10 cellular contexts compared by ENCODE assay signal in the genomic region with DNA sequence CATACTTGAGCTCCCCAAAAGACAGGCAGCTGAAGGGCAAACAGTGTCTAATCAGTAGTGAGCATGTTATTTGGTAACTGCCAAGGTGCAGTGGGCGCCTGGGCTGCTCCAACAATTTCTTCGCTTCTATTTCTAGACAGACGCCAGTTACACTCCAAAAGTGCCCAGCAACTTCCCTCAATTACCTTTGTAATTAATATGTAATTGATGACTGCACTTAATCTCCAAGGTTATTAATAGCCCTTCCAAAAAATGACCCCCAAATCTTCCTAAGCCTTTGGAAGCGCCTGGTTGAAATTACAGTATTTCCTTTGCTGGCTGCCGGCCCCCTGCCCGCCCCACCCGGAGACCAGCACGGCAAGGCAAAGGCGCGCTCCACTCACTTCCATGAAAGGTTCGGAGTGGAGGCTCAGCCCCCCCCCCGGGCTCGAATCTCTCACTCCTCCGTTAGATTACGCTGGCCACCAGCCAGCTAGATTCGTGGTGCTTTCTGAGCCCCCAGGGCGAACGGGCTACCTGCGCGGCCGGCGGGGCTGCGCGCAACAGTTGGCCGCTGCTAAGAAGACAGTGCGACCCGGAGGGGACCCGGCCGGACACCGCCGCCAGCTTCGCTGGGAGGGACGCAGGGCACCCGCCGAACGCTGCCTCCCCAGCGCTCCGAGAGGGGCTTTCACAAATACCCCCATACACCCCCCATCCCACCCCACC. TPM values are rescaled to one million over a fixed set of nuclear protein-coding genes. Genes with fewer than 3 reads are reported as not detected.
DNase-seq lines count a peak whose midpoint lies in the region; ATAC-seq, FAIRE-seq and TF ChIP-seq lines count a peak whose summit lies in the region.
"Had no signal": no experiment of that assay in that cellular context is flagged by ENCODE, and none has a peak within 500 bp of the region (broad histone marks: within the 10 kb centered on the region; RNA-seq: fewer than 3 reads in every experiment).

No MANE protein-coding gene starts in this region.

- TF ChIP-seq CTCF in chondrocyte (IDR thresholded peaks at IDR 0.05) (no peak), lower leg skin (IDR thresholded peaks at IDR 0.05) (no peak), smooth muscle cell (IDR thresholded peaks at IDR 0.05; ENCODE audit: borderline replicate concordance, insufficient read depth, poor library complexity, severe bottlenecking) (no peak)

- ATAC-seq in GM19324 (IDR thresholded peaks at IDR 0.05; ENCODE audit: low FRiP score, unreplicated experiment): no peak

- no peak for FAIRE-seq in urothelium cell line (lab: Jason Lieb, UNC)

- H3K36me3 ChIP-seq in HUES6 (ENCODE audit: control insufficient read depth, insufficient read depth, low read length): peaks cover 43% of the 10 kb centered on the region
- no peaks in the 10 kb centered on the region for H3K36me3 ChIP-seq in smooth muscle cell (ENCODE audit: low read depth)

- H3K27me3 Mint-ChIP-seq in chondrocyte (ENCODE audit: low read depth): no peaks in the 10 kb centered on the region

- intact Hi-C loops in lower leg skin (cut with DNase I; ENCODE audit: low total_unique reads): no loop called here

- H3K9me3 Mint-ChIP-seq in chondrocyte (ENCODE audit: low read depth): no peaks in the 10 kb centered on the region
- H3K9me3 Mint-ChIP-seq: activated CD4-positive, alpha-beta memory T cell treated with anti-CD3 and anti-CD28 coated beads for 36 hours had no signal

- peak overlapping the region; percentile 82 for H3K4me2 ChIP-seq in smooth muscle cell

- peaks cover 9% of the 10 kb centered on the region for H4K20me1 ChIP-seq in smooth muscle cell (ENCODE audit: low read depth)

- H3K4me1 ChIP-seq in HUES6 (ENCODE audit: control insufficient read depth, insufficient read depth, low read length) (peaks cover 44% of the 10 kb centered on the region), smooth muscle cell (ENCODE audit: low read depth) (no peaks in the 10 kb centered on the region)

- H3K9ac ChIP-seq in HUES6 (ENCODE audit: low read length) (peak overlapping the region; percentile 97), smooth muscle cell (ENCODE audit: low read depth) (no peak overlapping the region)

- H3K4me3 ChIP-seq in HUES6 (ENCODE audit: low read depth, low read length) (peak overlapping the region; percentile 98), lower leg skin (ENCODE audit: low read depth, poor library complexity, severe bottlenecking) (peak overlapping the region; percentile 6), smooth muscle cell (peak overlapping the region; percentile 56)

- no peak for TF ChIP-seq POLR2A in lower leg skin (IDR thresholded peaks at IDR 0.05)

- H2AFZ ChIP-seq in smooth muscle cell (ENCODE audit: low read depth): no peak overlapping the region

- H3K79me2 ChIP-seq in smooth muscle cell (ENCODE audit: low read depth): peaks cover 15% of the 10 kb centered on the region

- no peaks in the 10 kb centered on the region for H3F3A ChIP-seq in smooth muscle cell (ENCODE audit: low read depth)

- H3K27ac Mint-ChIP-seq in chondrocyte (ENCODE audit: unreplicated experiment): peak overlapping the region; percentile 88
- H3K27ac Mint-ChIP-seq: activated CD4-positive, alpha-beta memory T cell treated with anti-CD3 and anti-CD28 coated beads for 36 hours had no signal

- H3K4me3 Mint-ChIP-seq in chondrocyte (ENCODE audit: unreplicated experiment): peak overlapping the region; percentile 94
- H3K4me3 Mint-ChIP-seq: activated CD4-positive, alpha-beta memory T cell treated with anti-CD3 and anti-CD28 coated beads for 36 hours had no signal

- no peaks in the 10 kb centered on the region for H3K9me3 ChIP-seq in HUES6 (ENCODE audit: control insufficient read depth, insufficient read depth, low read depth, low read length)
- no peaks in the 10 kb centered on the region for H3K9me3 ChIP-seq in smooth muscle cell (replicated peaks; ENCODE audit: low read depth)

- H3K4me1 Mint-ChIP-seq in chondrocyte (ENCODE audit: low read depth): peaks cover 52% of the 10 kb centered on the region

- H3K27me3 ChIP-seq in HUES6 (ENCODE audit: control insufficient read depth, insufficient read depth, low read length) (peaks cover 12% of the 10 kb centered on the region), smooth muscle cell (ENCODE audit: low read depth) (no peaks in the 10 kb centered on the region)

- no peaks in the 10 kb centered on the region for H3K36me3 Mint-ChIP-seq in chondrocyte (ENCODE audit: low read depth)
- H3K36me3 Mint-ChIP-seq: activated CD4-positive, alpha-beta memory T cell treated with anti-CD3 and anti-CD28 coated beads for 36 hours had no signal

- 38 to 42% methylated on average over 8 to 38 of the region's 38 CpGs for WGBS in lower leg skin, 2 donors
- WGBS in smooth muscle cell (ENCODE audit: low lambda C conversion rate): 64% methylated on average over 38 of the region's 38 CpGs

- H3K27ac ChIP-seq in HUES6 (ENCODE audit: low read depth, low read length) (peak overlapping the region; percentile 90; the same call in 1 of the 2 replicates), smooth muscle cell (ENCODE audit: low read depth) (no peak overlapping the region)

- DNase-seq in chondrocyte (ENCODE audit: low spot score) (no peak), lower leg skin (ENCODE audit: low spot score in 2 of 2) (no peak), smooth muscle cell (lab: John Stamatoyannopoulos, UW; ENCODE audit: unreplicated experiment) (no peak), activated gamma-delta T cell treated with Interleukin-2 at 50 U/mL for 16 hours (no peak), urothelium cell line (ENCODE audit: low spot score) (no peak)
- no peak for DNase-seq in stimulated activated CD4-positive, alpha-beta T cell treated with anti-CD3 and anti-CD28 coated beads, Interleukin-12 subunit alpha, Interleukin-12 subunit beta, amount 100 ng/mL, for 4 hours
- DNase-seq: activated CD4-positive, alpha-beta memory T cell treated with anti-CD3 and anti-CD28 coated beads for 36 hours; anterior cingulate cortex had no signal

RNA-seq across cellular contexts. Expression of gene GPC4, which starts 1.9 kb away (rescaled TPM):
- total RNA-seq in chondrocyte (64.6 to 94.8 TPM (median 67.6 TPM) in 3 replicates), lower leg skin (1 to 10 TPM; 2.7 to 7.2 (median 3.7) TPM), smooth muscle cell (32.7 and 36.4 TPM in 2 replicates)
- polyA plus RNA-seq in smooth muscle cell: 33.4 and 36.7 TPM in 2 replicates
- total RNA-seq: activated CD4-positive, alpha-beta memory T cell treated with anti-CD3 and anti-CD28 coated beads for 36 hours had no signal

Comparison
In these comparisons a context has a peak if more than half of its experiments do, and no peak if none do; other contexts are left out.
1. H3K4me3 ChIP-seq: peak in every context shown above with its lines; median percentile 98 in HUES6; 56 in smooth muscle cell; 6 in lower leg skin.